In genomic region chr17:76139801-76140660, GRCh38 we compare ENCODE assay signal across 9 cellular contexts. TPM values are rescaled to one million over a fixed set of nuclear protein-coding genes. Genes with fewer than 3 reads are reported as not detected.
DNase-seq lines count a peak whose midpoint lies in the region; ATAC-seq lines count a peak whose summit lies in the region.
"Had no signal": no experiment of that assay in that cellular context is flagged by ENCODE, and none has a peak within 500 bp of the region (broad histone marks: within the 10 kb centered on the region; RNA-seq: fewer than 3 reads in every experiment).

No MANE protein-coding gene starts in this region.

- peak overlapping the region; percentile 58 for H3K27ac Mint-ChIP-seq in stimulated activated effector memory CD8-positive, alpha-beta T cell treated with anti-CD3 and anti-CD28 coated beads, Interleukin-12 subunit alpha, Interleukin-12 subunit beta, amount 100 ng/mL, for 72 hours

- peaks cover 16% of the 10 kb centered on the region for H3K36me3 Mint-ChIP-seq in stimulated activated effector memory CD8-positive, alpha-beta T cell treated with anti-CD3 and anti-CD28 coated beads, Interleukin-12 subunit alpha, Interleukin-12 subunit beta, amount 100 ng/mL, for 72 hours

- H3K4me1 Mint-ChIP-seq in stimulated activated effector memory CD8-positive, alpha-beta T cell treated with anti-CD3 and anti-CD28 coated beads, Interleukin-12 subunit alpha, Interleukin-12 subunit beta, amount 100 ng/mL, for 72 hours = peaks cover 55% of the 10 kb centered on the region

- peak; percentile 52 for ATAC-seq in stimulated activated effector memory CD8-positive, alpha-beta T cell treated with anti-CD3 and anti-CD28 coated beads, Interleukin-12 subunit alpha, Interleukin-12 subunit beta, amount 100 ng/mL, for 72 hours
- ATAC-seq in HG02642 (IDR thresholded peaks at IDR 0.05; ENCODE audit: poor library complexity, unreplicated experiment) (no peak), HG03159 (IDR thresholded peaks at IDR 0.05; ENCODE audit: unreplicated experiment) (no peak)

- H3K36me3 ChIP-seq in H7 (replicated peaks; ENCODE audit: control insufficient read depth, insufficient read depth, low read length) = no peaks in the 10 kb centered on the region
- H3K36me3 ChIP-seq: cardiac muscle cell had no signal

- peak overlapping the region; percentile 68 for H3K4me3 Mint-ChIP-seq in stimulated activated effector memory CD8-positive, alpha-beta T cell treated with anti-CD3 and anti-CD28 coated beads, Interleukin-12 subunit alpha, Interleukin-12 subunit beta, amount 100 ng/mL, for 72 hours

- no peaks in the 10 kb centered on the region for H3K9me3 ChIP-seq in iPS-18c (ENCODE audit: control insufficient read depth, insufficient read depth, low read length)

- H3K4me3 ChIP-seq in H7 (ENCODE audit: insufficient read depth, low read depth, low read length) (peak overlapping the region; percentile 55), iPS-18c (ENCODE audit: insufficient read depth, low read depth, low read length) (peak overlapping the region; percentile 70)

- no peaks in the 10 kb centered on the region for H3K9me3 Mint-ChIP-seq in stimulated activated effector memory CD8-positive, alpha-beta T cell treated with anti-CD3 and anti-CD28 coated beads, Interleukin-12 subunit alpha, Interleukin-12 subunit beta, amount 100 ng/mL, for 72 hours

- H3K27me3 ChIP-seq in H7 (ENCODE audit: control insufficient read depth, insufficient read depth, low read length) = peaks cover 73% of the 10 kb centered on the region

- peak; percentile 85 for DNase-seq in H7
- peak; percentile 72 for DNase-seq in activated CD8-positive, alpha-beta memory T cell treated with anti-CD3 and anti-CD28 coated beads, Interleukin-2, amount 50 U/mL, for 48 hours
- no peak for DNase-seq in stimulated activated effector memory CD8-positive, alpha-beta T cell treated with anti-CD3 and anti-CD28 coated beads, Interleukin-12 subunit alpha, Interleukin-12 subunit beta, amount 100 ng/mL, for 72 hours (ENCODE audit: low spot score in 2 of 2)
- DNase-seq in C1 segment of cervical spinal cord (lab: John Stamatoyannopoulos, UW) = no peak
- no peak for DNase-seq in NCI-H510A (lab: John Stamatoyannopoulos, UW)

RNA-seq across cellular contexts. Expression of gene FOXJ1, which starts 1.0 kb away (rescaled TPM):
- 2.0 and 3.3 TPM in 2 replicates for total RNA-seq in H7 (2014; rRNA removed; shearing (Covaris generic))

RNA-seq across cellular contexts. Expression of gene EXOC7, which starts 36.4 kb away (rescaled TPM):
- total RNA-seq in H7 (2014; rRNA removed; shearing (Covaris generic)) = 80.3 and 87.7 TPM in 2 replicates

Comparison
In these comparisons a context has a peak if more than half of its experiments do, and no peak if none do; other contexts are left out.
1. DNase-seq: peak in H7 (single experiment) and activated CD8-positive, alpha-beta memory T cell treated with anti-CD3 and anti-CD28 coated beads, Interleukin-2, amount 50 U/mL, for 48 hours (single experiment); none in stimulated activated effector memory CD8-positive, alpha-beta T cell treated with anti-CD3 and anti-CD28 coated beads, Interleukin-12 subunit alpha, Interleukin-12 subunit beta, amount 100 ng/mL, for 72 hours (0 of 2), C1 segment of cervical spinal cord (0 of 14) and NCI-H510A (single experiment).